6 cellular contexts compared by ENCODE assay signal in the genomic region with DNA sequence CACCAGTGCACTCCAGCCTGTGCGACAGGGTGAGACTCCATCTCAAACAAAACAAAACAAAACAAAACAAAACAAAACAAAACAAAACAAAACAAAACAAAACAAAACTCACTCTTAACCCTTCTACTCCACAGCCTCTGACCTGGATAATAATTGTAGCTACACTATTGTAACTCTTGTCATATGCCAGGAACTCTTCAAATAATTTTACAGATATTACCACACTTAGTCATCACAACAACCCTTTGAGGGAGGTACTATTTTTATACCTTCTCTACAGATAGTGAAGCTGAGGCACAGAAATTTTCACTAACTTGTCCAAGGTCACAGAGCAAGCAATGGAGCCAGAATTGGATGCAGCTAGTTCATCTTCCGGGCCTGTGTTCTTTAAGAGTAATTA.
"Had no signal": no experiment of that assay in that cellular context is flagged by ENCODE, and none has a peak within 500 bp of the region (broad histone marks: within the 10 kb centered on the region; RNA-seq: fewer than 3 reads in every experiment).

No MANE protein-coding gene starts in this region.

- DNase-seq: H9, HCEC 1CT, IMR-90, KG1 had no signal

- H3K4me3 ChIP-seq: GM23338, K562 had no signal

- H2AFZ ChIP-seq: GM23338 had no signal

- ATAC-seq: GM23338, K562 had no signal

- H3K4me2 ChIP-seq: GM23338 had no signal
